In genomic region chr12:97288526-97288925, GRCh38 we compare ENCODE assay signal across 13 cellular contexts.
"Had no signal": no experiment of that assay in that cellular context is flagged by ENCODE, and none has a peak within 500 bp of the region (broad histone marks: within the 10 kb centered on the region; RNA-seq: fewer than 3 reads in every experiment).

No MANE protein-coding gene starts in this region.

- H3K27ac Mint-ChIP-seq: endodermal cell; naive thymus-derived CD8-positive, alpha-beta T cell had no signal

- H3K4me1 Mint-ChIP-seq: endodermal cell had no signal

- H3K9me3 ChIP-seq: colonic mucosa, heart right ventricle, mucosa of descending colon had no signal

- H3K4me1 ChIP-seq: colonic mucosa, heart right ventricle had no signal

- H3K27ac ChIP-seq: colonic mucosa, heart right ventricle had no signal

- DNase-seq: colonic mucosa; effector CD4-positive, alpha-beta T cell; endodermal cell; erythroblast; heart right ventricle; hypothalamus; kidney glomerular epithelial cell; mucosa of descending colon; naive thymus-derived CD8-positive, alpha-beta T cell; posterior cingulate gyrus; stimulated activated naive CD4-positive, alpha-beta T cell treated with Interleukin-2 at 50 U/mL for 16 hours; trophoblast cell had no signal

- H3K36me3 ChIP-seq: colonic mucosa, heart right ventricle had no signal

- ATAC-seq: heart right ventricle; mucosa of descending colon; naive thymus-derived CD8-positive, alpha-beta T cell; sciatic nerve had no signal

- H3K4me3 ChIP-seq: colonic mucosa, heart right ventricle, mucosa of descending colon had no signal

- H3K4me3 Mint-ChIP-seq: endodermal cell; naive thymus-derived CD8-positive, alpha-beta T cell had no signal

- H3K27me3 ChIP-seq: colonic mucosa, heart right ventricle had no signal
